In the genomic region with DNA sequence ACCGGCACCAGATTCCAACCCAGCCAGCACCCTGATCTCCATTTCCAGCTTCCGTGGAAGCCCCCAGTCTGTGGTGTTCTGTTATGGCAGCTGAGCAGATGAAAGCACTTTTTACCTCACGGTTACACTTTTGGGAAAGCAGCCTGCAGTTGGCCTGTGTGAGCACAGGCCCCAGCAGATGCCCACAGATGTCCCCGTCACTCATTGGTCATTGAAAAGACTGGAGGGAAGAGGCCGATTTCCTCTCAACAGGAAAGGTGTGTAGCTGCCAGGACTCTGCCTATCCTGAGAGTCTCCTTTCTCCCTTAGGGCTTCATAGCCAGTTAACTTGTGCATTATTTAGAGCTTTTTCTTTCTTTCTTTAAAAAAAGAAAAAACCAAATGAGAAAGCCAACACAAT, we compare ENCODE assay signal across 1 cellular context.
TF ChIP-seq lines count a peak whose summit lies in the region.

No MANE protein-coding gene starts in this region.

TF ChIP-seq in WTC11, 78 proteins besides CTCF, POLR2A, EP300 and RAD21 (continued from another document):
- TF ChIP-seq, protein P1, sequence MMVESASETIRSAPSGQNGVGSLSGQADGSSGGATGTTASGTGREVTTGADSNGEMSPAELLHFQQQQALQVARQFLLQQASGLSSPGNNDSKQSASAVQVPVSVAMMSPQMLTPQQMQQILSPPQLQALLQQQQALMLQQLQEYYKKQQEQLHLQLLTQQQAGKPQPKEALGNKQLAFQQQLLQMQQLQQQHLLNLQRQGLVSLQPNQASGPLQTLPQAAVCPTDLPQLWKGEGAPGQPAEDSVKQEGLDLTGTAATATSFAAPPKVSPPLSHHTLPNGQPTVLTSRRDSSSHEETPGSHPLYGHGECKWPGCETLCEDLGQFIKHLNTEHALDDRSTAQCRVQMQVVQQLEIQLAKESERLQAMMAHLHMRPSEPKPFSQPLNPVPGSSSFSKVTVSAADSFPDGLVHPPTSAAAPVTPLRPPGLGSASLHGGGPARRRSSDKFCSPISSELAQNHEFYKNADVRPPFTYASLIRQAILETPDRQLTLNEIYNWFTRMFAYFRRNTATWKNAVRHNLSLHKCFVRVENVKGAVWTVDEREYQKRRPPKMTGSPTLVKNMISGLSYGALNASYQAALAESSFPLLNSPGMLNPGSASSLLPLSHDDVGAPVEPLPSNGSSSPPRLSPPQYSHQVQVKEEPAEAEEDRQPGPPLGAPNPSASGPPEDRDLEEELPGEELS (CRISPR knock-in tag; IDR thresholded peaks at IDR 0.05) = no peak
- TF ChIP-seq GRHL2 (CRISPR knock-in tag; IDR thresholded peaks at IDR 0.05; ENCODE audit: insufficient replicate concordance, severe bottlenecking) (no peak), RORB (CRISPR knock-in tag; IDR thresholded peaks at IDR 0.05) (no peak), ZNF138 (CRISPR knock-in tag; conservative IDR thresholded peaks at IDR 0.05) (no peak), JAZF1 (CRISPR knock-in tag; IDR thresholded peaks at IDR 0.05) (no peak), SMAD4 (CRISPR knock-in tag; IDR thresholded peaks at IDR 0.05) (no peak), CBFB (CRISPR knock-in tag; IDR thresholded peaks at IDR 0.05; ENCODE audit: low read depth) (no peak)
- TF ChIP-seq, protein P2, sequence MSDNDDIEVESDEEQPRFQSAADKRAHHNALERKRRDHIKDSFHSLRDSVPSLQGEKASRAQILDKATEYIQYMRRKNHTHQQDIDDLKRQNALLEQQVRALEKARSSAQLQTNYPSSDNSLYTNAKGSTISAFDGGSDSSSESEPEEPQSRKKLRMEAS (CRISPR knock-in tag; IDR thresholded peaks at IDR 0.05) = no peak
